In genomic region chr17:76005263-76006149, GRCh38 we compare ENCODE assay signal across 8 cellular contexts. TPM values are rescaled to one million over a fixed set of nuclear protein-coding genes. Genes with fewer than 3 reads are reported as not detected.
DNase-seq lines count a peak whose midpoint lies in the region; ATAC-seq and TF ChIP-seq lines count a peak whose summit lies in the region.

No MANE protein-coding gene starts in this region.

- no peak overlapping the region for H3K4me3 ChIP-seq in ovary
- H3K4me3 ChIP-seq in thyroid gland (replicated peaks in 1 of 3): no peak overlapping the region

- TF ChIP-seq CTCF in LNCAP (IDR thresholded peaks at IDR 0.05) (peak; percentile 80), ovary (IDR thresholded peaks at IDR 0.05) (peak; percentile 81 to 93 (median 92)), thyroid gland (IDR thresholded peaks at IDR 0.05) (peak; percentile 46 to 63 (median 56))

- H3K36me3 ChIP-seq in ovary (no peaks in the 10 kb centered on the region), thyroid gland (no peaks in the 10 kb centered on the region)

- H3K9me3 ChIP-seq in ovary: no peaks in the 10 kb centered on the region
- no peaks in the 10 kb centered on the region for H3K9me3 ChIP-seq in thyroid gland

- DNase-seq in D341Med (ENCODE audit: low spot score) (peak; percentile 92), RPMI7951 (ENCODE audit: low read depth) (peak; percentile 43), activated T-helper 1 cell treated with Interleukin-2 at 50 U/mL for 16 hours (ENCODE audit: low read depth) (peak; percentile 60), fibroblast of the conjunctiva (ENCODE audit: low read depth) (peak; percentile 49), ovary (peak; percentile 87 to 91 (median 89)), thyroid gland (peak; percentile 60 to 73)

- ATAC-seq in HG02870 (IDR thresholded peaks at IDR 0.05; ENCODE audit: unreplicated experiment): no peak

- H3K27ac ChIP-seq in ovary (peak overlapping the region in 1 of 2 donors; percentile 76), thyroid gland (no peak overlapping the region)

- H3K27me3 ChIP-seq in ovary (no peaks in the 10 kb centered on the region), thyroid gland (no peaks in the 10 kb centered on the region)

- TF ChIP-seq EP300 in ovary (IDR thresholded peaks at IDR 0.05): no peak

- H3K4me1 ChIP-seq in ovary (ENCODE audit: insufficient read depth) (peaks cover 15% of the 10 kb centered on the region), thyroid gland (no peaks in the 10 kb centered on the region)

- TF ChIP-seq POLR2A in ovary (IDR thresholded peaks at IDR 0.05): no peak
- no peak for TF ChIP-seq POLR2A in thyroid gland (IDR thresholded peaks at IDR 0.05)

- 5 to 19% (median 10%) methylated on average over 13 to 16 of the region's 16 CpGs for WGBS in ovary, 3 donors
- WGBS in thyroid gland, 2 donors: 66 to 69% methylated on average over 11 to 14 of the region's 16 CpGs

- intact Hi-C loops in ovary (cut with DNase I) (loop anchor here in 3 of 4 donors (2.0 to 5.0 kb wide), 3 partner anchors 99 to 103 kb away; partner anchors contain the start of gene MRPL38 (in 2 of the 3)), thyroid gland (cut with DNase I) (loop anchor here (5.0 to 10.0 kb wide), 2 partner anchors 98 to 269 kb away; no protein-coding TSS in a partner anchor)

RNA-seq across cellular contexts. Expression of gene CDK3, which starts 4.9 kb away (rescaled TPM):
- total RNA-seq in RPMI7951 (2014; rRNA removed; shearing (Covaris generic)): 1.4 and 2.2 TPM in 2 replicates
- 1 to 10 TPM; 1.3 to 8.5 (median 5.5) TPM for total RNA-seq in ovary
- polyA plus RNA-seq in ovary: 10 to 100 TPM in 1 of 2 donors, 1 to 10 TPM in 1; 3.6 to 10.8 TPM
- 1 to 10 TPM; 3.1 to 9.7 (median 9.3) TPM for total RNA-seq in thyroid gland

RNA-seq across cellular contexts. Expression of gene EVPL, which starts 21.6 kb away (rescaled TPM):
- total RNA-seq in RPMI7951 (2014; rRNA removed; shearing (Covaris generic)): not detected in 2 replicates
- total RNA-seq in ovary (1 to 10 TPM in 5 of 7 donors, under 1 TPM in 2; 0.33 to 7.2 (median 1.0) TPM), thyroid gland (10 to 100 TPM; 14.8 to 33.4 (median 23.3) TPM)
- polyA plus RNA-seq in ovary: under 1 TPM; 0.15 TPM

RNA-seq across cellular contexts. Expression of gene TEN1, which starts 26.5 kb away (rescaled TPM):
- total RNA-seq in RPMI7951 (2014; rRNA removed; shearing (Covaris generic)): 12.6 and 16.5 TPM in 2 replicates
- 10 to 100 TPM in 5 of 7 donors, 1 to 10 TPM in 2; 7.4 to 16.3 (median 10.5) TPM for total RNA-seq in ovary
- 10 to 100 TPM in 1 of 2 donors, 1 to 10 TPM in 1; 6.1 to 18.1 TPM for polyA plus RNA-seq in ovary
- 10 to 100 TPM in 3 of 4 donors, 1 to 10 TPM in 1; 9.5 to 24.2 (median 15.3) TPM for total RNA-seq in thyroid gland

RNA-seq across cellular contexts. Expression of gene ACOX1, which starts 26.5 kb away (rescaled TPM):
- total RNA-seq in RPMI7951 (2014; rRNA removed; shearing (Covaris generic)): 21.4 TPM in 2 replicates
- total RNA-seq in ovary (10 to 100 TPM; 20.1 to 53.0 (median 41.1) TPM), thyroid gland (100 to 1,000 TPM in 1 of 4 donors, 10 to 100 TPM in 3; 59.6 to 102 (median 75.5) TPM)
- 10 to 100 TPM; 10.6 to 24.6 TPM for polyA plus RNA-seq in ovary
